In the genomic region with DNA sequence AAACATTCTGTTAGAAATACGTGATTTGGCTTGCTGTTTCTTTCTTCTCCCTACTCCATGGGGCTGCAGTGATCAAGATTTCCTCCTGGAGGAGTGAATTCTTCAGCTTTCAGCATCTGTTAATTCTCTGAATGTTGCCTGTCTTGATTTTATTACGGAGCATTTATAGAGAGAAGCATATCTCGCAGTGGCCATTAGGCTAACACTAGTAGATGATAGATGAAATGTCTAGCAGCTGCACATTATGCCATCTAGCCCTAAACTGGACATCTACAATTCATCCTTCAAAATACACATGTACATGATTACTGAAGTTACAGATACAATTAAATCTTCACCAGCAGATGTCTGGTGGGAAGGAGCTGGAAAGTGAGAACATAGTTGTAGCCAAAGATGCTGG, we compare ENCODE assay signal across 2 cellular contexts.
TF ChIP-seq lines count a peak whose summit lies in the region.

No MANE protein-coding gene starts in this region.

TF ChIP-seq in GM23338, 12 proteins besides CTCF, POLR2A, EP300 and RAD21 (continued from another document):
- TF ChIP-seq, protein P1, sequence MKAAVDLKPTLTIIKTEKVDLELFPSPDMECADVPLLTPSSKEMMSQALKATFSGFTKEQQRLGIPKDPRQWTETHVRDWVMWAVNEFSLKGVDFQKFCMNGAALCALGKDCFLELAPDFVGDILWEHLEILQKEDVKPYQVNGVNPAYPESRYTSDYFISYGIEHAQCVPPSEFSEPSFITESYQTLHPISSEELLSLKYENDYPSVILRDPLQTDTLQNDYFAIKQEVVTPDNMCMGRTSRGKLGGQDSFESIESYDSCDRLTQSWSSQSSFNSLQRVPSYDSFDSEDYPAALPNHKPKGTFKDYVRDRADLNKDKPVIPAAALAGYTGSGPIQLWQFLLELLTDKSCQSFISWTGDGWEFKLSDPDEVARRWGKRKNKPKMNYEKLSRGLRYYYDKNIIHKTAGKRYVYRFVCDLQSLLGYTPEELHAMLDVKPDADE (IDR thresholded peaks at IDR 0.05) = no peak
- TF ChIP-seq POLR2AphosphoS5 (IDR thresholded peaks at IDR 0.05; ENCODE audit: low read depth) = no peak
- TF ChIP-seq EZH2 (IDR thresholded peaks at IDR 0.05; ENCODE audit: low read depth, unreplicated experiment) = no peak
- TF ChIP-seq, protein P2, sequence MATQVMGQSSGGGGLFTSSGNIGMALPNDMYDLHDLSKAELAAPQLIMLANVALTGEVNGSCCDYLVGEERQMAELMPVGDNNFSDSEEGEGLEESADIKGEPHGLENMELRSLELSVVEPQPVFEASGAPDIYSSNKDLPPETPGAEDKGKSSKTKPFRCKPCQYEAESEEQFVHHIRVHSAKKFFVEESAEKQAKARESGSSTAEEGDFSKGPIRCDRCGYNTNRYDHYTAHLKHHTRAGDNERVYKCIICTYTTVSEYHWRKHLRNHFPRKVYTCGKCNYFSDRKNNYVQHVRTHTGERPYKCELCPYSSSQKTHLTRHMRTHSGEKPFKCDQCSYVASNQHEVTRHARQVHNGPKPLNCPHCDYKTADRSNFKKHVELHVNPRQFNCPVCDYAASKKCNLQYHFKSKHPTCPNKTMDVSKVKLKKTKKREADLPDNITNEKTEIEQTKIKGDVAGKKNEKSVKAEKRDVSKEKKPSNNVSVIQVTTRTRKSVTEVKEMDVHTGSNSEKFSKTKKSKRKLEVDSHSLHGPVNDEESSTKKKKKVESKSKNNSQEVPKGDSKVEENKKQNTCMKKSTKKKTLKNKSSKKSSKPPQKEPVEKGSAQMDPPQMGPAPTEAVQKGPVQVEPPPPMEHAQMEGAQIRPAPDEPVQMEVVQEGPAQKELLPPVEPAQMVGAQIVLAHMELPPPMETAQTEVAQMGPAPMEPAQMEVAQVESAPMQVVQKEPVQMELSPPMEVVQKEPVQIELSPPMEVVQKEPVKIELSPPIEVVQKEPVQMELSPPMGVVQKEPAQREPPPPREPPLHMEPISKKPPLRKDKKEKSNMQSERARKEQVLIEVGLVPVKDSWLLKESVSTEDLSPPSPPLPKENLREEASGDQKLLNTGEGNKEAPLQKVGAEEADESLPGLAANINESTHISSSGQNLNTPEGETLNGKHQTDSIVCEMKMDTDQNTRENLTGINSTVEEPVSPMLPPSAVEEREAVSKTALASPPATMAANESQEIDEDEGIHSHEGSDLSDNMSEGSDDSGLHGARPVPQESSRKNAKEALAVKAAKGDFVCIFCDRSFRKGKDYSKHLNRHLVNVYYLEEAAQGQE (IDR thresholded peaks at IDR 0.05; ENCODE audit: unreplicated experiment) = no peak
- no peak for TF ChIP-seq ZNF114 (CRISPR knock-in tag; IDR thresholded peaks at IDR 0.05)
- TF ChIP-seq ZNF331 (CRISPR knock-in tag; IDR thresholded peaks at IDR 0.05; ENCODE audit: low read depth) = no peak
- no peak for TF ChIP-seq CREB1 (CRISPR knock-in tag; IDR thresholded peaks at IDR 0.05; ENCODE audit: low read depth)

TF ChIP-seq in IMR-90, 13 proteins besides CTCF, POLR2A, EP300 and RAD21:
- TF ChIP-seq, protein P3, sequence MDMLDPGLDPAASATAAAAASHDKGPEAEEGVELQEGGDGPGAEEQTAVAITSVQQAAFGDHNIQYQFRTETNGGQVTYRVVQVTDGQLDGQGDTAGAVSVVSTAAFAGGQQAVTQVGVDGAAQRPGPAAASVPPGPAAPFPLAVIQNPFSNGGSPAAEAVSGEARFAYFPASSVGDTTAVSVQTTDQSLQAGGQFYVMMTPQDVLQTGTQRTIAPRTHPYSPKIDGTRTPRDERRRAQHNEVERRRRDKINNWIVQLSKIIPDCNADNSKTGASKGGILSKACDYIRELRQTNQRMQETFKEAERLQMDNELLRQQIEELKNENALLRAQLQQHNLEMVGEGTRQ (IDR thresholded peaks at IDR 0.05; ENCODE audit: low read depth, low read length) = no peak
- no peak for TF ChIP-seq CHD1 (IDR thresholded peaks at IDR 0.05; ENCODE audit: low read depth, low read length)
- no peak for TF ChIP-seq FOS (IDR thresholded peaks at IDR 0.05; ENCODE audit: low read depth, low read length)
- TF ChIP-seq CEBPB (IDR thresholded peaks at IDR 0.05; ENCODE audit: low read depth, low read length) = no peak
- TF ChIP-seq RCOR1 (IDR thresholded peaks at IDR 0.05; ENCODE audit: insufficient replicate concordance, low read length) = no peak
- no peak for TF ChIP-seq BHLHE40 (IDR thresholded peaks at IDR 0.05; ENCODE audit: low read depth, low read length)
- no peak for TF ChIP-seq NFE2L2 (IDR thresholded peaks at IDR 0.05; ENCODE audit: low read depth, low read length)
- TF ChIP-seq RFX5 (IDR thresholded peaks at IDR 0.05; ENCODE audit: low read depth, low read length) = no peak
- no peak for TF ChIP-seq MAFK (IDR thresholded peaks at IDR 0.05; ENCODE audit: low read depth, low read length)
- no peak for TF ChIP-seq MXI1 (IDR thresholded peaks at IDR 0.05; ENCODE audit: borderline replicate concordance, low read depth, low read length)
- no peak for TF ChIP-seq MAZ (IDR thresholded peaks at IDR 0.05; ENCODE audit: borderline replicate concordance, low read depth, low read length)
- TF ChIP-seq SMC3 (IDR thresholded peaks at IDR 0.05; ENCODE audit: low read depth, low read length) = no peak
- TF ChIP-seq, protein P4, sequence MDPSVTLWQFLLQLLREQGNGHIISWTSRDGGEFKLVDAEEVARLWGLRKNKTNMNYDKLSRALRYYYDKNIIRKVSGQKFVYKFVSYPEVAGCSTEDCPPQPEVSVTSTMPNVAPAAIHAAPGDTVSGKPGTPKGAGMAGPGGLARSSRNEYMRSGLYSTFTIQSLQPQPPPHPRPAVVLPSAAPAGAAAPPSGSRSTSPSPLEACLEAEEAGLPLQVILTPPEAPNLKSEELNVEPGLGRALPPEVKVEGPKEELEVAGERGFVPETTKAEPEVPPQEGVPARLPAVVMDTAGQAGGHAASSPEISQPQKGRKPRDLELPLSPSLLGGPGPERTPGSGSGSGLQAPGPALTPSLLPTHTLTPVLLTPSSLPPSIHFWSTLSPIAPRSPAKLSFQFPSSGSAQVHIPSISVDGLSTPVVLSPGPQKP (IDR thresholded peaks at IDR 0.05; ENCODE audit: borderline replicate concordance, low read depth, low read length) = no peak
